ENCODE assay signal across 18 cellular contexts in genomic region chr13:48973845-48974431, GRCh38. TPM values are rescaled to one million over a fixed set of nuclear protein-coding genes. Genes with fewer than 3 reads are reported as not detected.
DNase-seq lines count a peak whose midpoint lies in the region; ATAC-seq and TF ChIP-seq lines count a peak whose summit lies in the region.
"Had no signal": no experiment of that assay in that cellular context is flagged by ENCODE, and none has a peak within 500 bp of the region (broad histone marks: within the 10 kb centered on the region; RNA-seq: fewer than 3 reads in every experiment).

No MANE protein-coding gene starts in this region.

- no peak for ATAC-seq in WTC11
- no peak for ATAC-seq in HG03520 (IDR thresholded peaks at IDR 0.05; ENCODE audit: unreplicated experiment)
- ATAC-seq in GM19351 (IDR thresholded peaks at IDR 0.05; ENCODE audit: unreplicated experiment): no peak
- ATAC-seq: activated CD4-positive, CD25-positive, alpha-beta regulatory T cell treated with anti-CD3 and anti-CD28 coated beads, Interleukin-2, amount 50 U/mL, for 24 hours had no signal

- H3K4me3 Mint-ChIP-seq in MCF 10A (ENCODE audit: unreplicated experiment) (peak overlapping the region; percentile 90), WTC11 (peak overlapping the region; percentile 87), type B pancreatic cell (peak overlapping the region; percentile 93)

- peaks cover 0 to 16% of the 10 kb centered on the region in 2 donors for H3K4me1 ChIP-seq in breast epithelium
- peaks cover 12% of the 10 kb centered on the region for H3K4me1 ChIP-seq in iPS-20b (ENCODE audit: insufficient read depth, low read length)
- peaks cover 5% of the 10 kb centered on the region for H3K4me1 ChIP-seq in effector memory CD4-positive, alpha-beta T cell (ENCODE audit: control insufficient read depth, insufficient read depth, low read length, poor library complexity, severe bottlenecking)

- TF ChIP-seq CTCF in MCF 10A (IDR thresholded peaks at IDR 0.05; ENCODE audit: unreplicated experiment): no peak
- TF ChIP-seq CTCF in breast epithelium (IDR thresholded peaks at IDR 0.05): no peak
- no peak for TF ChIP-seq CTCF in WTC11 (IDR thresholded peaks at IDR 0.05)
- TF ChIP-seq CTCF in type B pancreatic cell (conservative IDR thresholded peaks at IDR 0.05): no peak

- H3K4me1 Mint-ChIP-seq in MCF 10A (ENCODE audit: insufficient read depth, unreplicated experiment): peaks cover 9% of the 10 kb centered on the region
- H3K4me1 Mint-ChIP-seq in WTC11: peaks cover 24% of the 10 kb centered on the region
- H3K4me1 Mint-ChIP-seq in type B pancreatic cell (ENCODE audit: unreplicated experiment): peaks cover 13% of the 10 kb centered on the region

- no peak for DNase-seq in MCF 10A (ENCODE audit: unreplicated experiment)
- DNase-seq in breast epithelium (ENCODE audit: low spot score in 2 of 2): no peak
- no peak for DNase-seq in WTC11 (ENCODE audit: low spot score)
- DNase-seq in type B pancreatic cell (ENCODE audit: extremely low spot score, unreplicated experiment): no peak
- no peak for DNase-seq in effector memory CD4-positive, alpha-beta T cell
- DNase-seq: cerebellar nuclear complex; IMR-90; kidney glomerular epithelial cell; mesendoderm; NCI-H2081 treated with DMSO at 0.1 percent for 48 hours; NCI-H510A; ovary; SHP77; stimulated activated CD4-positive, alpha-beta T cell treated with anti-CD3 and anti-CD28 coated beads, Interleukin-2, amount 100 ng/mL, for 48 hours had no signal

- H3K27me3 ChIP-seq in breast epithelium (no peaks in the 10 kb centered on the region), iPS-20b (ENCODE audit: insufficient read depth, low read length) (no peaks in the 10 kb centered on the region; the same call in 1 of the 2 replicates)
- H3K27me3 ChIP-seq in effector memory CD4-positive, alpha-beta T cell (replicated peaks; ENCODE audit: control insufficient read depth, insufficient read depth, low read length, poor library complexity, severe bottlenecking): no peaks in the 10 kb centered on the region
- H3K27me3 ChIP-seq: ovary had no signal

- H3K9me3 ChIP-seq in breast epithelium (no peaks in the 10 kb centered on the region), iPS-20b (ENCODE audit: insufficient read depth, low read depth, low read length) (peaks cover 11% of the 10 kb centered on the region; the same call in 1 of the 2 replicates)
- H3K9me3 ChIP-seq in effector memory CD4-positive, alpha-beta T cell (ENCODE audit: control insufficient read depth, low read length): no peaks in the 10 kb centered on the region
- H3K9me3 ChIP-seq: ovary had no signal

- H3K27ac ChIP-seq in breast epithelium (no peak overlapping the region), iPS-20b (ENCODE audit: low read length) (no peak overlapping the region)
- H3K27ac ChIP-seq in effector memory CD4-positive, alpha-beta T cell (ENCODE audit: insufficient read depth, low read length, poor library complexity, severe bottlenecking): no peak overlapping the region

- H3K27me3 Mint-ChIP-seq in MCF 10A (ENCODE audit: insufficient read depth, unreplicated experiment) (no peaks in the 10 kb centered on the region), WTC11 (ENCODE audit: low read depth) (peaks cover 3% of the 10 kb centered on the region; the same call in 1 of the 2 replicates), type B pancreatic cell (peaks cover 7% of the 10 kb centered on the region)

- CTCF ChIA-PET in MCF 10A (lab: Yijun Ruan, JAX): no interaction called here
- CTCF ChIA-PET in WTC11 (lab: Charles Lee): no interaction called here

- intact Hi-C loops in MCF 10A (cut with micrococcal nuclease) (loop anchor here (10.0 kb wide), 1 partner anchor 221 kb away; no protein-coding TSS in a partner anchor), breast epithelium (cut with DNase I; ENCODE audit: low total_unique reads) (no loop called here)

- H3K4me3 ChIP-seq in breast epithelium: no peak overlapping the region
- H3K4me3 ChIP-seq in iPS-20b (ENCODE audit: low read length): peak overlapping the region; percentile 74
- H3K4me3 ChIP-seq in effector memory CD4-positive, alpha-beta T cell (ENCODE audit: insufficient read depth, low read depth, low read length, poor library complexity, severe bottlenecking): no peak overlapping the region

- peak overlapping the region; percentile 97 for H3K27ac Mint-ChIP-seq in MCF 10A (ENCODE audit: low read depth, unreplicated experiment)
- H3K27ac Mint-ChIP-seq in WTC11: no peak overlapping the region
- peak overlapping the region; percentile 98 for H3K27ac Mint-ChIP-seq in type B pancreatic cell

- H3K9me3 Mint-ChIP-seq in MCF 10A (ENCODE audit: unreplicated experiment): peaks cover 31% of the 10 kb centered on the region
- H3K9me3 Mint-ChIP-seq in WTC11: peaks cover 13% of the 10 kb centered on the region
- peaks cover 15% of the 10 kb centered on the region for H3K9me3 Mint-ChIP-seq in type B pancreatic cell

- no peak for TF ChIP-seq POLR2A in breast epithelium (IDR thresholded peaks at IDR 0.05)

- H3K36me3 Mint-ChIP-seq in MCF 10A (ENCODE audit: insufficient read depth, unreplicated experiment) (no peaks in the 10 kb centered on the region), WTC11 (peaks cover 10% of the 10 kb centered on the region), type B pancreatic cell (peaks cover 5% of the 10 kb centered on the region)

- no TSS peak for BruUV-seq in MCF 10A (replicated peaks; lab: Mats Ljungman, UMichigan)

- no peak overlapping the region; the same call in 1 of the 2 replicates for H3K9ac ChIP-seq in iPS-20b (ENCODE audit: low read depth, low read length)

- H3K36me3 ChIP-seq in breast epithelium (no peaks in the 10 kb centered on the region), iPS-20b (ENCODE audit: insufficient read depth, low read depth, low read length) (no peaks in the 10 kb centered on the region)
- no peaks in the 10 kb centered on the region for H3K36me3 ChIP-seq in effector memory CD4-positive, alpha-beta T cell (ENCODE audit: control insufficient read depth, insufficient read depth, low read length)
- H3K36me3 ChIP-seq: ovary had no signal

- POLR2A ChIA-PET in MCF 10A (lab: Yijun Ruan, JAX) (interaction anchor here (2.3 to 4.8 kb wide), 3 partner anchors 11 to 274 kb away, joined by 8 to 21 read pairs (median 18); partner anchors contain the start of gene CDADC1), WTC11 (lab: Charles Lee) (no interaction called here)

TF ChIP-seq in WTC11, 78 proteins besides CTCF, POLR2A, EP300 and RAD21 (continues in another document):
- TF ChIP-seq MAX (CRISPR knock-in tag; IDR thresholded peaks at IDR 0.05) (no peak), RORB (CRISPR knock-in tag; IDR thresholded peaks at IDR 0.05) (no peak), NR1H2 (CRISPR knock-in tag; IDR thresholded peaks at IDR 0.05) (no peak), CDX4 (CRISPR knock-in tag; IDR thresholded peaks at IDR 0.05; ENCODE audit: borderline replicate concordance) (no peak), FOXP1 (CRISPR knock-in tag; IDR thresholded peaks at IDR 0.05; ENCODE audit: borderline replicate concordance) (no peak), ZNF219 (CRISPR knock-in tag; IDR thresholded peaks at IDR 0.05; ENCODE audit: borderline replicate concordance) (no peak), ZNF138 (CRISPR knock-in tag; conservative IDR thresholded peaks at IDR 0.05) (no peak), TCF7 (CRISPR knock-in tag; IDR thresholded peaks at IDR 0.05; ENCODE audit: low read depth) (no peak), ZNF416 (CRISPR knock-in tag; IDR thresholded peaks at IDR 0.05) (no peak), NR3C1 (CRISPR knock-in tag; conservative IDR thresholded peaks at IDR 0.05; ENCODE audit: low read depth) (no peak), CREB1 (CRISPR knock-in tag; IDR thresholded peaks at IDR 0.05) (no peak), ATF1 (CRISPR knock-in tag; IDR thresholded peaks at IDR 0.05) (no peak), STAT6 (CRISPR knock-in tag; conservative IDR thresholded peaks at IDR 0.05; ENCODE audit: low read depth) (no peak)

RNA-seq across cellular contexts. Expression of gene FNDC3A, which starts 1.8 kb away (rescaled TPM):
- total RNA-seq in MCF 10A (2022) (61.4 and 63.0 TPM in 2 replicates), breast epithelium (10 to 100 TPM; 45.3 to 85.8 (median 57.7) TPM), WTC11 (2021) (21.8 to 24.8 TPM (median 23.0 TPM) in 3 replicates), type B pancreatic cell (ENCODE audit: low replicate concordance) (53.4 and 65.7 TPM in 2 replicates)
